Comparison of ENCODE assay signal across 20 cellular contexts in the genomic region with DNA sequence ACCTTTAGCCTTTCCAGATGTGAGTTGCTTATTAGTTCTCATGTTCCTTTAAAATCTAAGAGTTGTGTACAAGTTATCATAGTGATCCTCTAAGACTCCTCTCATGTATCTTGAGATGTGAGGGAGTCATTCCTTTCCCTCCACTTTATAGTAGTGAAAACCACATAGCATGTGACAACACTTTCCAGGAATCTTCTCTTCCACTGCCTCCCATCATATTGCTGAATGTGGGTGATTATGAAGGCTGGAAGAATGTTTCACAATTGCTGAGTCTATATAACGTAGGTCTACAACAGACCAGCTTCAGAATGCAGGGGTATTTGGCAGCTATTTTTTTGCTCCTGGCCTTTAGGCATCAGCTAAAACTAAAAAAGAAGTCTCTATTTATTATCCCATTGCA. TPM values are rescaled to one million over a fixed set of nuclear protein-coding genes. Genes with fewer than 3 reads are reported as not detected.
A peak's percentile ranks its signal among the peaks of the same experiment; 100 is the strongest.
DNase-seq lines count a peak whose midpoint lies in the region; ATAC-seq, FAIRE-seq and TF ChIP-seq lines count a peak whose summit lies in the region.
"Had no signal": no experiment of that assay in that cellular context is flagged by ENCODE, and none has a peak within 500 bp of the region (broad histone marks: within the 10 kb centered on the region; RNA-seq: fewer than 3 reads in every experiment).

No MANE protein-coding gene starts in this region.

- 71% methylated on average over 1 of the region's 1 CpG for WGBS in hepatocyte (ENCODE audit: low lambda C conversion rate, missing lambda C conversion rate)

- TF ChIP-seq POLR2A in GM12892 (IDR thresholded peaks at IDR 0.05; ENCODE audit: low read depth, low read length): no peak

- H3K27ac ChIP-seq in hepatocyte: no peak overlapping the region
- H3K27ac ChIP-seq in substantia nigra (ENCODE audit: low read depth, low read length, poor library complexity, severe bottlenecking): no peak overlapping the region
- H3K27ac ChIP-seq: dorsolateral prefrontal cortex, pancreas had no signal

- H3K9me3 ChIP-seq in hepatocyte (ENCODE audit: low read depth): no peaks in the 10 kb centered on the region
- H3K9me3 ChIP-seq: pancreas had no signal

- no peaks in the 10 kb centered on the region for H3K27me3 ChIP-seq in hepatocyte
- H3K27me3 ChIP-seq: dorsolateral prefrontal cortex, pancreas had no signal

- no peak for TF ChIP-seq CTCF in astrocyte of the spinal cord (IDR thresholded peaks at IDR 0.05; ENCODE audit: low read depth, low read length)
- no peak for TF ChIP-seq CTCF in hepatocyte (IDR thresholded peaks at IDR 0.05; ENCODE audit: poor library complexity)

- H3K9me2 ChIP-seq in hepatocyte (replicated peaks; ENCODE audit: insufficient read depth): no peaks in the 10 kb centered on the region

- H3K79me2 ChIP-seq in hepatocyte: no peaks in the 10 kb centered on the region

- H3K4me1 ChIP-seq in hepatocyte (ENCODE audit: insufficient read depth): no peaks in the 10 kb centered on the region
- H3K4me1 ChIP-seq: pancreas had no signal

- in situ Hi-C loops in astrocyte of the spinal cord (cut with HindIII; ENCODE audit: low sequenced_read_pairs): no loop called here

- no peaks in the 10 kb centered on the region for H3K36me3 ChIP-seq in hepatocyte (replicated peaks; ENCODE audit: insufficient read depth, low read depth)
- H3K36me3 ChIP-seq: pancreas had no signal

- no peak overlapping the region for H2AFZ ChIP-seq in hepatocyte

- intact Hi-C loops in Right ventricle myocardium inferior (cut with DNase I): no loop called here

- H3K4me3 ChIP-seq in astrocyte of the spinal cord (ENCODE audit: low read depth, low read length) (no peak overlapping the region), hepatocyte (no peak overlapping the region)
- H3K4me3 ChIP-seq: dorsolateral prefrontal cortex, GM12878, pancreas had no signal

- ATAC-seq in Right ventricle myocardium inferior: no peak
- ATAC-seq: activated CD4-positive, alpha-beta T cell treated with anti-CD3 and anti-CD28 coated beads for 36 hours; GM12878; T-helper 17 cell had no signal

- no peaks in the 10 kb centered on the region for H4K20me1 ChIP-seq in hepatocyte (ENCODE audit: insufficient read depth, poor library complexity, severe bottlenecking)

- peak; percentile 4 for DNase-seq in AG08396 (ENCODE audit: low spot score)
- peak; percentile 86 for DNase-seq in HS-5 (ENCODE audit: low read depth)
- DNase-seq in astrocyte of the spinal cord (ENCODE audit: low read depth, low spot score): peak; percentile 89
- DNase-seq in hepatocyte (ENCODE audit: low spot score): peak; percentile 12
- no peak for DNase-seq in GM12892 (ENCODE audit: insufficient read length)
- DNase-seq in GM19239 (ENCODE audit: insufficient read length, low spot score): no peak
- no peak for DNase-seq in Right ventricle myocardium inferior (ENCODE audit: missing footprints)
- DNase-seq in substantia nigra (lab: John Stamatoyannopoulos, UW): no peak
- DNase-seq: ACHN; activated CD4-positive, alpha-beta T cell treated with anti-CD3 and anti-CD28 coated beads for 36 hours; activated T-cell treated with anti-CD3 and anti-CD28 coated beads, Interleukin-2, amount 50 U/mL, for 24 hours; DMS53; dorsolateral prefrontal cortex; NCI-H1105 treated with DMSO at 0.1 percent for 48 hours; NCI-H510A; pancreas; stimulated activated CD4-positive, alpha-beta T cell treated with anti-CD3 and anti-CD28 coated beads, Interleukin-12 subunit alpha, Interleukin-12 subunit beta, amount 100 ng/mL, for 4 hours; T-helper 17 cell had no signal

- H3K4me2 ChIP-seq in hepatocyte: no peak overlapping the region

- FAIRE-seq in GM12892 (lab: Jason Lieb, UNC) (no peak), GM19239 (lab: Jason Lieb, UNC) (no peak)
- FAIRE-seq: GM12878, islet of Langerhans, pancreas had no signal

RNA-seq across cellular contexts. Expression of a gene that starts 44.7 kb away (rescaled TPM):
- total RNA-seq in hepatocyte (1.3 and 1.8 TPM in 2 replicates), Right ventricle myocardium inferior (3.3 TPM)
- 0.94 and 0.99 TPM in 2 replicates for polyA plus RNA-seq in hepatocyte
- not detected for polyA plus RNA-seq in GM12892 (2012; ENCODE audit: missing spikeins)
- total RNA-seq: activated CD4-positive, alpha-beta T cell treated with anti-CD3 and anti-CD28 coated beads for 36 hours; GM12878; T-helper 17 cell had no signal

Comparison
In these comparisons a context has a peak if more than half of its experiments do, and no peak if none do; other contexts are left out.
1. DNase-seq: peak in AG08396 (single experiment), HS-5 (single experiment), astrocyte of the spinal cord (single experiment) and hepatocyte (single experiment); none in GM12892 (single experiment), GM19239 (single experiment), Right ventricle myocardium inferior (single experiment) and substantia nigra (0 of 49).